ENCODE assay signal across 30 cellular contexts in genomic region chr1:32525053-32525452, GRCh38. TPM values are rescaled to one million over a fixed set of nuclear protein-coding genes. Genes with fewer than 3 reads are reported as not detected.
DNase-seq lines count a peak whose midpoint lies in the region; ATAC-seq, FAIRE-seq and TF ChIP-seq lines count a peak whose summit lies in the region.
"Had no signal": no experiment of that assay in that cellular context is flagged by ENCODE, and none has a peak within 500 bp of the region (broad histone marks: within the 10 kb centered on the region; RNA-seq: fewer than 3 reads in every experiment).

No MANE protein-coding gene starts in this region.

- peak; percentile 92 for ATAC-seq in omental fat pad (ENCODE audit: low FRiP score)
- ATAC-seq: CD8-positive, alpha-beta T cell; pancreas; right cardiac atrium had no signal

- no peaks in the 10 kb centered on the region for H3K79me2 ChIP-seq in H9 (ENCODE audit: insufficient read depth, low read length)

- no peaks in the 10 kb centered on the region for H3K4me1 ChIP-seq in H9 (ENCODE audit: insufficient read depth, low read length)
- H3K4me1 ChIP-seq: pancreas, tibial artery had no signal

- no peaks in the 10 kb centered on the region for H3K27me3 Mint-ChIP-seq in H9 (ENCODE audit: low read depth)
- H3K27me3 Mint-ChIP-seq: activated CD4-positive, alpha-beta T cell treated with anti-CD3 and anti-CD28 coated beads, Interleukin-2, amount 10 ng/mL, durations not matched to agents 7 days and 5 days; B cell had no signal

- no peaks in the 10 kb centered on the region for H3K9me3 Mint-ChIP-seq in H9
- H3K9me3 Mint-ChIP-seq: activated CD4-positive, alpha-beta T cell treated with anti-CD3 and anti-CD28 coated beads, Interleukin-2, amount 10 ng/mL, durations not matched to agents 7 days and 5 days; activated T-cell treated with anti-CD3 and anti-CD28 coated beads, Interleukin-2, amount 50 U/mL, for 24 hours; CD8-positive, alpha-beta T cell; dendritic cell treated with granulocyte-macrophage colony-stimulating factor and Interleukin-4, amounts not matched to agents 40 ng/mL and 50 ng/mL, for 4 days had no signal

- H3K79me1 ChIP-seq in H9 (ENCODE audit: insufficient read depth, low read depth, low read length, poor library complexity, severe bottlenecking) = no peaks in the 10 kb centered on the region

- H3K4ac ChIP-seq in H9 (ENCODE audit: low read depth, low read length) = no peak overlapping the region

- peak overlapping the region; percentile 12; the same call in 1 of the 2 replicates for H2BK15ac ChIP-seq in H9 (ENCODE audit: low read depth, low read length)

- H4K8ac ChIP-seq in H9 (replicated peaks; ENCODE audit: insufficient read length, low read depth, low read length) = no peak overlapping the region

- no peak overlapping the region for H3K4me2 ChIP-seq in H9 (ENCODE audit: insufficient read depth, insufficient read length, low read length)

- no peak overlapping the region; the same call in 1 of the 2 replicates for H3K14ac ChIP-seq in H9 (ENCODE audit: insufficient read depth, low read length)

- no peaks in the 10 kb centered on the region for H4K20me1 ChIP-seq in H9 (ENCODE audit: control insufficient read depth, insufficient read depth, insufficient read length)

- H4K91ac ChIP-seq in H9 (ENCODE audit: insufficient read length, low read depth, low read length) = no peak overlapping the region

- H3K9ac ChIP-seq in H9 (ENCODE audit: extremely low read depth, insufficient read length, low read length) = no peak overlapping the region

- H2BK5ac ChIP-seq in H9 (ENCODE audit: insufficient read length, low read length) = no peak overlapping the region

- intact Hi-C loops in dorsolateral prefrontal cortex (cut with DNase I) = loop anchor here in 1 of 2 donors (10.0 kb wide), 1 partner anchor 250 kb away; no protein-coding TSS in a partner anchor

- no peak overlapping the region for H3K27ac ChIP-seq in H9 (ENCODE audit: insufficient read length, low read depth, low read length)
- H3K27ac ChIP-seq in dorsolateral prefrontal cortex = no peak overlapping the region
- H3K27ac ChIP-seq: pancreas, Peyer's patch, spleen, tibial artery had no signal

- H3K27me3 ChIP-seq in H9 (ENCODE audit: insufficient read depth, low read length) (no peaks in the 10 kb centered on the region), dorsolateral prefrontal cortex (no peaks in the 10 kb centered on the region)
- H3K27me3 ChIP-seq: pancreas, Peyer's patch, spleen, tibial artery had no signal

- H3K4me1 Mint-ChIP-seq in H9 = peaks cover 0 to 5% of the 10 kb centered on the region in 2 experiments

- TF ChIP-seq CTCF in H9 (conservative IDR thresholded peaks at IDR 0.05) (no peak), choroid plexus epithelial cell (conservative IDR thresholded peaks at IDR 0.05; ENCODE audit: low read depth, low read length) (no peak), omental fat pad (IDR thresholded peaks at IDR 0.05) (no peak), dorsolateral prefrontal cortex (IDR thresholded peaks at IDR 0.05 in 54 of 56, conservative IDR thresholded peaks at IDR 0.05 in 2 of 56; ENCODE audit: low read depth in 1 of 56, partially characterized antibody in 56 of 56) (no peak)

- no peak overlapping the region for H3K56ac ChIP-seq in H9 (ENCODE audit: insufficient read length, low read depth, low read length)

- no peak overlapping the region for H3K18ac ChIP-seq in H9 (ENCODE audit: insufficient read length, low read depth, low read length)

- H3K23me2 ChIP-seq in H9 (ENCODE audit: insufficient read length, low read depth, low read length, poor library complexity, severe bottlenecking) = no peaks in the 10 kb centered on the region

- no peak overlapping the region for H3K4me3 Mint-ChIP-seq in H9
- H3K4me3 Mint-ChIP-seq: activated CD4-positive, alpha-beta T cell treated with anti-CD3 and anti-CD28 coated beads, Interleukin-2, amount 10 ng/mL, durations not matched to agents 7 days and 5 days; activated T-cell treated with anti-CD3 and anti-CD28 coated beads, Interleukin-2, amount 50 U/mL, for 24 hours; B cell; CD8-positive, alpha-beta T cell; dendritic cell treated with granulocyte-macrophage colony-stimulating factor and Interleukin-4, amounts not matched to agents 40 ng/mL and 50 ng/mL, for 4 days had no signal

- peak overlapping the region in 1 of 3 experiments; percentile 32; a peak in 1 of 7 replicates for H3K27ac Mint-ChIP-seq in H9
- H3K27ac Mint-ChIP-seq: activated CD4-positive, alpha-beta T cell treated with anti-CD3 and anti-CD28 coated beads, Interleukin-2, amount 10 ng/mL, durations not matched to agents 7 days and 5 days; activated T-cell treated with anti-CD3 and anti-CD28 coated beads, Interleukin-2, amount 50 U/mL, for 24 hours; B cell; CD8-positive, alpha-beta T cell; dendritic cell treated with granulocyte-macrophage colony-stimulating factor and Interleukin-4, amounts not matched to agents 40 ng/mL and 50 ng/mL, for 4 days had no signal

- DNase-seq in H9 (no peak), M059J (ENCODE audit: low read depth) (peak; percentile 70), choroid plexus epithelial cell (ENCODE audit: low read depth) (peak; percentile 23), omental fat pad (ENCODE audit: low spot score) (no peak), putamen (ENCODE audit: low spot score) (no peak), GM19239 (ENCODE audit: insufficient read length, low spot score) (no peak), NCI-H2081 (lab: John Stamatoyannopoulos, UW) (no peak), dorsolateral prefrontal cortex (no peak)
- DNase-seq: ACHN; activated CD4-positive, alpha-beta T cell treated with anti-CD3 and anti-CD28 coated beads, Interleukin-2, amount 10 ng/mL, durations not matched to agents 7 days and 5 days; activated gamma-delta T cell treated with Interleukin-2 at 50 U/mL for 16 hours; activated T-cell treated with anti-CD3 and anti-CD28 coated beads, Interleukin-2, amount 50 U/mL, for 24 hours; CD8-positive, alpha-beta T cell; central memory CD4-positive, alpha-beta T cell; foreskin melanocyte; HCEC 1CT; Kasumi-1; left cardiac atrium; NCI-H1048; NCI-H446 treated with DMSO at 0.1 percent for 48 hours; NCI-H774; pancreas; Peyer's patch; right cardiac atrium; SHP77 treated with DMSO at 0.1 percent for 48 hours; spleen; stimulated activated CD8-positive, alpha-beta memory T cell treated with anti-CD3 and anti-CD28 coated beads, Interleukin-4, amount 100 ng/mL, for 48 hours had no signal

- no peak overlapping the region for H2BK20ac ChIP-seq in H9 (ENCODE audit: low read depth, low read length, poor library complexity, severe bottlenecking)

- no peaks in the 10 kb centered on the region for H3K9me3 ChIP-seq in H9 (ENCODE audit: control insufficient read depth, low read depth, low read length)
- H3K9me3 ChIP-seq: pancreas, Peyer's patch, spleen, tibial artery had no signal

- H2AK5ac ChIP-seq in H9 (ENCODE audit: insufficient read length, low read length) = no peak overlapping the region

- FAIRE-seq in GM19239 (lab: Jason Lieb, UNC) = no peak
- FAIRE-seq: pancreas had no signal

- no peak overlapping the region for H3K23ac ChIP-seq in H9 (ENCODE audit: insufficient read length, low read depth, low read length)

- H2BK120ac ChIP-seq in H9 (ENCODE audit: low read depth, low read length, poor library complexity, severe bottlenecking) = no peak overlapping the region

- no peak overlapping the region for H2BK12ac ChIP-seq in H9 (ENCODE audit: insufficient read length, low read depth, low read length)

- no peak overlapping the region for H4K5ac ChIP-seq in H9 (ENCODE audit: insufficient read length, low read depth, low read length)

- no peak overlapping the region for H3K4me3 ChIP-seq in choroid plexus epithelial cell (ENCODE audit: low read depth, low read length)
- no peak overlapping the region for H3K4me3 ChIP-seq in dorsolateral prefrontal cortex
- H3K4me3 ChIP-seq: pancreas, Peyer's patch, spleen, tibial artery had no signal

- no peaks in the 10 kb centered on the region for H3K36me3 Mint-ChIP-seq in H9 (ENCODE audit: insufficient read depth in 1 of 3, low read depth in 3 of 3)
- H3K36me3 Mint-ChIP-seq: CD8-positive, alpha-beta T cell had no signal

- WGBS in H9 (ENCODE audit: extremely low coverage, insufficient read length, low lambda C conversion rate) = no CpG with 5 or more reads among the region's 3 CpGs

- H3T11ph ChIP-seq in H9 (ENCODE audit: low read length) = no peak overlapping the region

- H2AFZ ChIP-seq in H9 (ENCODE audit: low read length) = no peak overlapping the region

RNA-seq across cellular contexts. Expression of gene ZBTB8A, which starts 14.2 kb away (rescaled TPM):
- 11.1 and 11.3 TPM in 2 replicates for total RNA-seq in H9 (2021)
- total RNA-seq in M059J (2014; rRNA removed; shearing (Covaris generic)) = 3.2 and 6.3 TPM in 2 replicates
- 10 to 100 TPM in 1 of 4 donors, 1 to 10 TPM in 3; 5.4 to 10.9 (median 7.0) TPM for total RNA-seq in omental fat pad
- 1 to 10 TPM; 1.4 to 7.4 (median 4.2) TPM for total RNA-seq in dorsolateral prefrontal cortex
- total RNA-seq: CD8-positive, alpha-beta T cell had no signal

Comparison
In these comparisons a context has a peak if more than half of its experiments do, and no peak if none do; other contexts are left out.
1. DNase-seq: peak in M059J (single experiment) and choroid plexus epithelial cell (single experiment); none in H9 (single experiment), omental fat pad (single experiment), putamen (single experiment), GM19239 (single experiment), NCI-H2081 (0 of 2) and dorsolateral prefrontal cortex (0 of 10).